9 cellular contexts compared by ENCODE assay signal in the genomic region with DNA sequence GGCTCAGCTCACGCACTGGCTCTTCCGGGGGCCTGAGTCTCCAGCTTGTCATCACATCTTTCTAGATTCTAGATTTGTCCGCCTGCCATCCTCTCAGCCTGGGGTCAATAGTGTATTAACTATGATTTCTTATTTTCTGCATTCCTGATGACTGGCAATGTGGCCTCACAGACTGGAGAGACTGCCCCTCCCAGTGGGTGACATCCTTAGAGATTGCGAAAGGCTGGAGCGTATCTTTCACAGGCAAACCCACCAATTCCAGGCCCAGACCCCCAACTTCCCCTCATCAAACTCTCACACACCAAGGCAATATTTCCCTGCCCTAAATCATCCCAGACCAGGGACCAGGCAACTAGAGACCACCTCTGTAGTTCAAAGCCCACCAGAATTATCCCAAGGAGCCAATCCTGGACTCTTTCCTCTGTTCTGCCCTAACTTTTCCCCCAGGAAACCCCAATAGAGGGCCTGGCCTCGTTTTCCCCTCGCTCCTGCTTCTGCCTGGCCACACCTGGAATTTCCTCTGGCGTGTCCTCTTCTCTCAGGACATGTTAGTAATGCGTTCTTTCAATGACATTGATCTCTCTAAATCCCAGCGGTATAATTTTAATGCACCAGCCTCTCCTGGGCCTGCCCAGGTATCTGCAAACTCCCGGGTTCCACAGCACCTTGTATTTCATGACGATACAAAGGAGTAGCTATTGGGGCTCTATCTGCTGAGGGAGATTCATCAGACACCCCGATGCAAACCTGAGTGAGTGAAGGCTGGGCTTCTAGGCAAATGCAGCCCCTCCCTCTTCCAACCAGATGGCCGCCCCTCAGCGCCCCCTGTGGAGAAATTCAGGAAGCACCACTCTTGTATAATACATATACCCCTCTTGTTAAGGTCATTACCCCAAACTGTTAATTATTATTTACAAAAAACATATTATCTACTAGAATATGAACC. TPM values are rescaled to one million over a fixed set of nuclear protein-coding genes. Genes with fewer than 3 reads are reported as not detected.
A peak's percentile ranks its signal among the peaks of the same experiment; 100 is the strongest.
DNase-seq lines count a peak whose midpoint lies in the region; ATAC-seq, FAIRE-seq and TF ChIP-seq lines count a peak whose summit lies in the region.
"Had no signal": no experiment of that assay in that cellular context is flagged by ENCODE, and none has a peak within 500 bp of the region (broad histone marks: within the 10 kb centered on the region; RNA-seq: fewer than 3 reads in every experiment).

No MANE protein-coding gene starts in this region.

- H3K36me3 Mint-ChIP-seq in type B pancreatic cell = no peaks in the 10 kb centered on the region

- H3K36me3 ChIP-seq in heart left ventricle (no peaks in the 10 kb centered on the region), endothelial cell of umbilical vein (ENCODE audit: control insufficient read depth in 2 of 2, extremely low read depth in 1 of 2, insufficient read depth in 2 of 2, low read length in 2 of 2) (no peaks in the 10 kb centered on the region)

- H3K4me1 ChIP-seq in heart left ventricle (peaks cover 0 to 16% (median 0%) of the 10 kb centered on the region in 12 donors), endothelial cell of umbilical vein (ENCODE audit: control insufficient read depth, extremely low read depth, insufficient read depth, low read length) (peaks cover 5% of the 10 kb centered on the region)

- TF ChIP-seq POLR2A in heart left ventricle (IDR thresholded peaks at IDR 0.05) (no peak), endothelial cell of umbilical vein (IDR thresholded peaks at IDR 0.05; ENCODE audit: low read depth, low read length) (no peak)

- H3K27ac ChIP-seq in heart left ventricle (no peak overlapping the region), endothelial cell of umbilical vein (ENCODE audit: insufficient read depth, low read depth, low read length) (no peak overlapping the region)

- H3K4me2 ChIP-seq in endothelial cell of umbilical vein (ENCODE audit: insufficient read depth, low read length) = no peak overlapping the region

- 63 to 68% (median 65%) methylated on average over 15 of the region's 15 CpGs for WGBS in heart left ventricle, 4 donors

- H3K27me3 Mint-ChIP-seq in type B pancreatic cell = peaks cover 41% of the 10 kb centered on the region

- BruUV-seq in endothelial cell of umbilical vein (replicated peaks; lab: Mats Ljungman, UMichigan) = no TSS peak

- intact Hi-C loops in heart left ventricle (cut with DNase I) = loop anchor here in 1 of 10 donors (5.0 kb wide), 1 partner anchor 72 kb away; no protein-coding TSS in a partner anchor
- intact Hi-C loops in left cardiac atrium (cut with DNase I) = no loop called here
- intact Hi-C loops in endothelial cell of umbilical vein (cut with micrococcal nuclease) = no loop called here

- H3K9me3 Mint-ChIP-seq in type B pancreatic cell = peaks cover 4% of the 10 kb centered on the region

- H3K4me1 Mint-ChIP-seq in type B pancreatic cell (ENCODE audit: unreplicated experiment) = peaks cover 23% of the 10 kb centered on the region

- no peaks in the 10 kb centered on the region for H4K20me1 ChIP-seq in endothelial cell of umbilical vein (replicated peaks; ENCODE audit: control insufficient read depth, extremely low read depth, insufficient read depth, low read length)

- dilution Hi-C loops in endothelial cell of umbilical vein (cut with MboI; ENCODE audit: extremely low pct_ligation_motif_present, low sequenced_read_pairs) = no loop called here

- TF ChIP-seq CTCF in heart left ventricle (IDR thresholded peaks at IDR 0.05) (peak; percentile 15 to 47 (median 34)), endothelial cell of umbilical vein (IDR thresholded peaks at IDR 0.05; ENCODE audit: extremely low read depth in 1 of 2, insufficient read depth in 1 of 2, low read depth in 1 of 2, low read length in 2 of 2) (peak; percentile 42 to 48), type B pancreatic cell (conservative IDR thresholded peaks at IDR 0.05) (peak; percentile 83)

- ATAC-seq in heart left ventricle (no peak), left cardiac atrium (no peak), HG03045 (IDR thresholded peaks at IDR 0.05; ENCODE audit: unreplicated experiment) (no peak), GM18867 (IDR thresholded peaks at IDR 0.05; ENCODE audit: unreplicated experiment) (no peak)

- DNase-seq in heart left ventricle (no peak), left cardiac atrium (no peak), NCI-H345 treated with DMSO at 0.1 percent for 48 hours (lab: John Stamatoyannopoulos, UW; ENCODE audit: unreplicated experiment) (peak; percentile 53), endothelial cell of umbilical vein (ENCODE audit: low read depth, low spot score) (peak; percentile 25), type B pancreatic cell (ENCODE audit: extremely low spot score, unreplicated experiment) (no peak), HuH-7.5 (ENCODE audit: low spot score) (no peak)

- H3K27me3 ChIP-seq in heart left ventricle (peaks cover 6 to 38% (median 19%) of the 10 kb centered on the region in 9 donors), endothelial cell of umbilical vein (ENCODE audit: control insufficient read depth in 2 of 2, insufficient read depth in 2 of 2, low read length in 2 of 2) (peaks cover 25 to 27% of the 10 kb centered on the region in 2 experiments)

- H3K27ac Mint-ChIP-seq in type B pancreatic cell = no peak overlapping the region

- FAIRE-seq in endothelial cell of umbilical vein (lab: Jason Lieb, UNC) = no peak
- FAIRE-seq: endometrium had no signal

- H3K4me3 ChIP-seq in heart left ventricle = no peak overlapping the region
- H3K4me3 ChIP-seq in endothelial cell of umbilical vein (replicated peaks in 1 of 3; ENCODE audit: insufficient read depth in 1 of 3, low read depth in 1 of 3, low read length in 3 of 3) = no peak overlapping the region

- POLR2A ChIA-PET in endothelial cell of umbilical vein (lab: Charles Lee) = no interaction called here

- CTCF ChIA-PET in endothelial cell of umbilical vein (lab: Charles Lee) = interaction anchor here (0.9 to 1.3 kb wide), 5 partner anchors 8 to 216 kb away, joined by 3 to 8 read pairs (median 7); no protein-coding TSS in a partner anchor

- no peak overlapping the region for H3K4me3 Mint-ChIP-seq in type B pancreatic cell

- peaks cover 0 to 4% (median 0%) of the 10 kb centered on the region in 12 donors for H3K9me3 ChIP-seq in heart left ventricle
- no peaks in the 10 kb centered on the region for H3K9me3 ChIP-seq in endothelial cell of umbilical vein (replicated peaks; ENCODE audit: control insufficient read depth, insufficient read depth, low read length)

- H3K9me1 ChIP-seq in endothelial cell of umbilical vein (replicated peaks; ENCODE audit: control insufficient read depth, extremely low read depth, insufficient read depth, low read length) = no peaks in the 10 kb centered on the region

- H3K79me2 ChIP-seq in endothelial cell of umbilical vein (ENCODE audit: control insufficient read depth, insufficient read depth, low read length) = no peaks in the 10 kb centered on the region

- H2AFZ ChIP-seq in endothelial cell of umbilical vein (ENCODE audit: low read depth, low read length) = no peak overlapping the region

- H3K9ac ChIP-seq in endothelial cell of umbilical vein (replicated peaks; ENCODE audit: extremely low read depth, insufficient read depth, low read length) = no peak overlapping the region

TF ChIP-seq in endothelial cell of umbilical vein, 7 proteins besides CTCF, POLR2A, EP300 and RAD21:
- TF ChIP-seq, protein P1, sequence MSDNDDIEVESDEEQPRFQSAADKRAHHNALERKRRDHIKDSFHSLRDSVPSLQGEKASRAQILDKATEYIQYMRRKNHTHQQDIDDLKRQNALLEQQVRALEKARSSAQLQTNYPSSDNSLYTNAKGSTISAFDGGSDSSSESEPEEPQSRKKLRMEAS (IDR thresholded peaks at IDR 0.05; ENCODE audit: insufficient read depth, insufficient read length) = no peak
- TF ChIP-seq FOS (IDR thresholded peaks at IDR 0.05; ENCODE audit: borderline replicate concordance, insufficient read depth, low read length) (no peak), GATA2 (IDR thresholded peaks at IDR 0.05; ENCODE audit: insufficient read depth, insufficient read length, low read depth, low read length) (no peak), EZH2 (IDR thresholded peaks at IDR 0.05; ENCODE audit: borderline replicate concordance, low read depth, low read length, severe bottlenecking) (no peak), MYC (IDR thresholded peaks at IDR 0.05; ENCODE audit: low read depth, low read length) (no peak), JUN (IDR thresholded peaks at IDR 0.05; ENCODE audit: borderline replicate concordance, insufficient read depth, insufficient read length, low read depth) (no peak), POLR2AphosphoS5 (IDR thresholded peaks at IDR 0.05; ENCODE audit: insufficient read depth, low read depth, low read length) (no peak)

RNA-seq across cellular contexts. Expression of gene KCNF1, which starts 2.4 kb away (rescaled TPM):
- total RNA-seq in heart left ventricle = under 1 TPM in 4 of 9 donors, not detected in 5; 0.20 to 0.36 (median 0.28) TPM
- under 1 TPM; 0.22 to 0.23 TPM for polyA plus RNA-seq in heart left ventricle
- total RNA-seq in left cardiac atrium = under 1 TPM; 0.24 to 0.97 TPM
- 0.28 and 0.42 TPM in 2 replicates for total RNA-seq in endothelial cell of umbilical vein
- polyA plus RNA-seq in endothelial cell of umbilical vein = 0.23 and 0.27 TPM in 2 replicates
- 0.13 and 0.16 TPM in 2 replicates for polyA plus RNA-seq in endothelial cell of umbilical vein (2011; cell fraction: cytosol; rRNA removed)
- polyA plus RNA-seq in endothelial cell of umbilical vein (2011; cell fraction: nucleus; rRNA removed) = 0.17 TPM in 1 of 2 replicates, not detected in the other
- 0.43 and 0.48 TPM in 2 replicates for polyA plus RNA-seq in endothelial cell of umbilical vein (2012)
- 0.41 TPM in 1 of 2 replicates, not detected in the other for polyA minus RNA-seq in endothelial cell of umbilical vein
- polyA minus RNA-seq in endothelial cell of umbilical vein (2011; cell fraction: cytosol; rRNA and poly(A)+ RNA removed) = not detected
- 0.29 and 0.43 TPM in 2 replicates for polyA minus RNA-seq in endothelial cell of umbilical vein (2011; cell fraction: nucleus; rRNA and poly(A)+ RNA removed)
- total RNA-seq in type B pancreatic cell (ENCODE audit: low replicate concordance) = 3.6 and 3.7 TPM in 2 replicates

Comparison
In these comparisons a context has a peak if more than half of its experiments do, and no peak if none do; other contexts are left out.
1. DNase-seq: peak in NCI-H345 treated with DMSO at 0.1 percent for 48 hours (single experiment) and endothelial cell of umbilical vein (single experiment); none in heart left ventricle (0 of 5), left cardiac atrium (single experiment), type B pancreatic cell (single experiment) and HuH-7.5 (single experiment).
2. Peak in every context shown above with its lines, with median percentiles within 50 percentile points of each other: CTCF ChIP-seq.